Comparison of ENCODE assay signal across 21 cellular contexts in the genomic region with DNA sequence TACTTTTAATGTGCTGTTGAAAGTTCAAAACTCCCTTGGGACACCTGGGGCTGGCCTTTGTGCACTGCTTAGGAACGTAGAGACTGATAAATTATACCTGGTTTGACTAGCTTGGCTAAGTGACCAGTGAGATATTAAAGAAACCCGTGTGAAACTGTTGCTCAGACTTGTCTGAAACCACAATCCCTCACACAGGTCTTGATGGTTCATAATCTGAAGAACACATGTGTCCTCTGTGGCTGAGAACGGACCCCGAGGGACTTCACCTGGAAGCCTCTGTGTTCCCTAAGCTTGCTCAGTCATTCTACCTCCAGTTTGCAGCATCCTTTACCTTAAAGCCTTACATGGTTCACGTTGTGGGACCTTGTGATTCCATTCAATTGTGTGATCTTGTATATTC.
"Had no signal": no experiment of that assay in that cellular context is flagged by ENCODE, and none has a peak within 500 bp of the region (broad histone marks: within the 10 kb centered on the region; RNA-seq: fewer than 3 reads in every experiment).

No MANE protein-coding gene starts in this region.

- H3K9me3 ChIP-seq: neutrophil, thyroid gland, upper lobe of right lung had no signal

- H3K27me3 Mint-ChIP-seq: activated B cell treated with CpG ODN at 0.5 μM for 24 hours; activated naive CD8-positive, alpha-beta T cell treated with anti-CD3 and anti-CD28 coated beads, Interleukin-2, amount 10 ng/mL, durations not matched to agents 7 days and 5 days; memory B cell; stimulated activated naive CD8-positive, alpha-beta T cell treated with anti-CD3 and anti-CD28 coated beads, Interleukin-15, Interleukin-2, amounts not matched to agents 100 ng/mL and 50 ng/mL, for 24 hours had no signal

- H3K36me3 Mint-ChIP-seq: activated naive CD8-positive, alpha-beta T cell treated with anti-CD3 and anti-CD28 coated beads, Interleukin-2, amount 10 ng/mL, durations not matched to agents 7 days and 5 days; memory B cell had no signal

- H3K27ac Mint-ChIP-seq: activated B cell treated with CpG ODN at 0.5 μM for 24 hours; activated naive CD4-positive, alpha-beta T cell treated with anti-CD3 and anti-CD28 coated beads for 36 hours; activated naive CD8-positive, alpha-beta T cell treated with anti-CD3 and anti-CD28 coated beads, Interleukin-2, amount 10 ng/mL, durations not matched to agents 7 days and 5 days; memory B cell; nephron; stimulated activated naive CD8-positive, alpha-beta T cell treated with anti-CD3 and anti-CD28 coated beads, Interleukin-15, Interleukin-2, amounts not matched to agents 100 ng/mL and 50 ng/mL, for 24 hours had no signal

- H3K79me2 ChIP-seq: parathyroid adenoma had no signal

- H3K27ac ChIP-seq: heart left ventricle, neutrophil, parathyroid adenoma, thyroid gland, upper lobe of right lung had no signal

- ATAC-seq: heart left ventricle, right cardiac atrium, upper lobe of right lung had no signal

- DNase-seq: activated B cell treated with CpG ODN at 0.5 μM for 24 hours; activated CD4-positive, alpha-beta T cell treated with anti-CD3 and anti-CD28 coated beads for 4 hours; activated CD4-positive, alpha-beta T cell treated with anti-CD3 and anti-CD28 coated beads, Interleukin-2, amount 50 U/mL, for 48 hours; activated CD8-positive, alpha-beta memory T cell treated with anti-CD3 and anti-CD28 coated beads, Interleukin-2, amount 50 U/mL, for 48 hours; activated effector memory CD4-positive, alpha-beta T cell treated with Interleukin-2 at 50 U/mL for 16 hours; activated naive CD4-positive, alpha-beta T cell treated with anti-CD3 and anti-CD28 coated beads for 36 hours; activated naive CD8-positive, alpha-beta T cell treated with anti-CD3 and anti-CD28 coated beads, Interleukin-2, amount 10 ng/mL, durations not matched to agents 7 days and 5 days; activated T-cell treated with anti-CD3 and anti-CD28 coated beads, Interleukin-2, amount 50 U/mL, for 48 hours; amniotic stem cell; heart left ventricle; right cardiac atrium; stimulated activated CD4-positive, alpha-beta T cell treated with anti-CD3 and anti-CD28 coated beads, Interleukin-12 subunit alpha, Interleukin-12 subunit beta, amount 100 ng/mL, for 4 hours; stimulated activated CD4-positive, alpha-beta T cell treated with anti-CD3 and anti-CD28 coated beads, Interleukin-4, amount 100 ng/mL, for 4 hours; substantia nigra; thyroid gland; upper lobe of right lung had no signal

- H3K9me3 Mint-ChIP-seq: activated B cell treated with CpG ODN at 0.5 μM for 24 hours; activated naive CD4-positive, alpha-beta T cell treated with anti-CD3 and anti-CD28 coated beads for 36 hours; activated naive CD8-positive, alpha-beta T cell treated with anti-CD3 and anti-CD28 coated beads, Interleukin-2, amount 10 ng/mL, durations not matched to agents 7 days and 5 days; memory B cell; nephron; stimulated activated naive CD8-positive, alpha-beta T cell treated with anti-CD3 and anti-CD28 coated beads, Interleukin-15, Interleukin-2, amounts not matched to agents 100 ng/mL and 50 ng/mL, for 24 hours had no signal

- H3K4me3 ChIP-seq: heart left ventricle, thyroid gland, upper lobe of right lung had no signal

- H3K4me3 Mint-ChIP-seq: activated B cell treated with CpG ODN at 0.5 μM for 24 hours; activated naive CD4-positive, alpha-beta T cell treated with anti-CD3 and anti-CD28 coated beads for 36 hours; activated naive CD8-positive, alpha-beta T cell treated with anti-CD3 and anti-CD28 coated beads, Interleukin-2, amount 10 ng/mL, durations not matched to agents 7 days and 5 days; memory B cell; nephron; stimulated activated naive CD8-positive, alpha-beta T cell treated with anti-CD3 and anti-CD28 coated beads, Interleukin-15, Interleukin-2, amounts not matched to agents 100 ng/mL and 50 ng/mL, for 24 hours had no signal

- H3K4me1 ChIP-seq: heart left ventricle, parathyroid adenoma, thyroid gland, upper lobe of right lung had no signal

- H3K4me1 Mint-ChIP-seq: activated B cell treated with CpG ODN at 0.5 μM for 24 hours; activated naive CD8-positive, alpha-beta T cell treated with anti-CD3 and anti-CD28 coated beads, Interleukin-2, amount 10 ng/mL, durations not matched to agents 7 days and 5 days; memory B cell; nephron had no signal

- H3K9ac ChIP-seq: parathyroid adenoma had no signal

- H3K36me3 ChIP-seq: heart left ventricle, neutrophil, thyroid gland, upper lobe of right lung had no signal

- H2AFZ ChIP-seq: parathyroid adenoma had no signal

- H3K27me3 ChIP-seq: heart left ventricle, neutrophil, thyroid gland, upper lobe of right lung had no signal
